Comparison of ENCODE assay signal across 3 cellular contexts in genomic region chr4:177494791-177495190, GRCh38.
"Had no signal": no experiment of that assay in that cellular context is flagged by ENCODE, and none has a peak within 500 bp of the region (broad histone marks: within the 10 kb centered on the region; RNA-seq: fewer than 3 reads in every experiment).

No MANE protein-coding gene starts in this region.

- H3K4me3 ChIP-seq: GM12878 had no signal

- DNase-seq: GDM1, GF-D8 had no signal

- ATAC-seq: GM12878 had no signal
